9 cellular contexts compared by ENCODE assay signal in the genomic region with DNA sequence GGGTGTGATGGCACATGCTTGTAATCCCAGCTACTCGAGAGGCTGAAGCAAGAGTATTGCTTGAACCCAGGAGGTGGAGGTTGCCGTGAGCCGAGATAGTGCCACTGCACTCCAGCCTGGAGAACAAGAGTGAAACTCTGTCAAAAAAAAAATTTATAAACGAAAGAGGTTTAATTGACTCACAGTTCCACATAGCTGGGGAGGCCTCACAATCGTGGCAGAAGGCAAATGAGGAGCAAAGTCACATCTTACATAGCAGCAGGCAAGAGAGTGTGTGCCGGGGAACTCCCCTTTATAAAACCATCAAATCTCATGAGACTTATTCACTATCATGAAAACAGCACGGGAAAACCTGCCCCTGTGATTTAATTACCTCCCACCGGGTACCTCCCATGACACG. TPM values are rescaled to one million over a fixed set of nuclear protein-coding genes. Genes with fewer than 3 reads are reported as not detected.
"Had no signal": no experiment of that assay in that cellular context is flagged by ENCODE, and none has a peak within 500 bp of the region (broad histone marks: within the 10 kb centered on the region; RNA-seq: fewer than 3 reads in every experiment).

No MANE protein-coding gene starts in this region.

RNA-seq across cellular contexts. Expression of a gene that starts 0.9 kb away (rescaled TPM):
- total RNA-seq: osteocyte, prostate gland, smooth muscle cell, spleen, temporal lobe, thyroid gland had no signal

RNA-seq across cellular contexts. Expression of a gene that starts 35.5 kb away (rescaled TPM):
- total RNA-seq: pancreas, sciatic nerve, subcutaneous adipose tissue had no signal
